ENCODE assay signal across 8 cellular contexts in the genomic region with DNA sequence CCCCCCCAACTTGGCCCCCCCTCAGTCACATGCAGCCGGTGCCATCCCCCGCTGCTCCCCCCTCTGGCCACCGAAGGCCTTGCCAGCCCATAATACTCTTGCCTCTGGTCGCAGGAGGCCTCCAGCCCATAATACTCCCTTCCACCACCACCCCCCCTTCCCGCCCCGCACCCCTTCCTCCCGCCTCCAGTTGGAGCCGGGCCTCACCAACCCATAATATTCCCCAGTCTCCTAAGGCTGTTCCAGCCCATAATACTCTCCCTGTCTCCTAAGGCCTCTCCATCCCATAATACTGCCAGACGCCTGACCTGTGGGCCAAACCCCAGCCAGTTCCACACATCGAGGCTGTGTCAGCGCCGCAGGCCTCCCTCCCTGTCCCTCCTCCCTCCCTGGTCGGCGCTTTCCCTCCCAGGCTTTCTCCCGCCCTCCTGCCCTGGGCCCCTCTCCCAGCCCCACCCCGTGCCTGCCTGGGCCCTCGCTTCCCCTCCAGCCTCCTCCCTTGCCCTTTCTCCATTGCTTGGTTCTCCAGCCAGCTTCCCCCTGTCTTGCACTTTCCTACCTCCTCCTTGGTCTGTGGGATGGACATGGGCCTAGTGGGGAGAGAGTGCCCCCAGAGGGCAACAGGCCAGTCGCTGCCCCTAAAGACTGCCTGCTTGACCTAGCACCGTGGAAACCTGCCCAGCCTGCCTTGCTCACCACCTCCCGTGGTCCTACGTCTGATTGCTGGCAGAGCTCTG. TPM values are rescaled to one million over a fixed set of nuclear protein-coding genes. Genes with fewer than 3 reads are reported as not detected.
DNase-seq lines count a peak whose midpoint lies in the region; ATAC-seq and TF ChIP-seq lines count a peak whose summit lies in the region.

No MANE protein-coding gene starts in this region.

- H3K36me3 ChIP-seq in mucosa of stomach (ENCODE audit: control insufficient read depth, insufficient read depth, low read length) = no peaks in the 10 kb centered on the region

- no peaks in the 10 kb centered on the region for H3K9me3 Mint-ChIP-seq in Calu3 (ENCODE audit: low read depth, unreplicated experiment)
- no peaks in the 10 kb centered on the region for H3K9me3 Mint-ChIP-seq in activated T-helper 2 cell treated with anti-CD3 and anti-CD28 coated beads, Interferon-gamma antibody, Interleukin-2, Interleukin-4, amounts not matched to agents 10 μg/mL and 5 μg/mL and 100 μg/mL, durations not matched to agents 14 hours and 24 hours and 36 hours
- no peaks in the 10 kb centered on the region for H3K9me3 Mint-ChIP-seq in type B pancreatic cell

- intact Hi-C loops in Calu3 (cut with micrococcal nuclease; ENCODE audit: unreplicated experiment) = loop anchor here (10.0 kb wide), 1 partner anchor 211 kb away; a partner anchor contains a TSS
- intact Hi-C loops in activated T-helper 2 cell treated with anti-CD3 and anti-CD28 coated beads, Interferon-gamma antibody, Interleukin-2, Interleukin-4, amounts not matched to agents 10 μg/mL and 5 μg/mL and 100 μg/mL, durations not matched to agents 14 hours and 24 hours and 36 hours (cut with micrococcal nuclease) = no loop called here

- H3K4me1 Mint-ChIP-seq in Calu3 (ENCODE audit: low read depth, unreplicated experiment) (peaks cover 25% of the 10 kb centered on the region), type B pancreatic cell (ENCODE audit: unreplicated experiment) (peaks cover 25% of the 10 kb centered on the region)
- H3K4me1 Mint-ChIP-seq in activated T-helper 2 cell treated with anti-CD3 and anti-CD28 coated beads, Interferon-gamma antibody, Interleukin-2, Interleukin-4, amounts not matched to agents 10 μg/mL and 5 μg/mL and 100 μg/mL, durations not matched to agents 14 hours and 24 hours and 36 hours (ENCODE audit: low read depth) = peaks cover 29% of the 10 kb centered on the region

- DNase-seq in Calu3 (peak; percentile 55), HS-5 (ENCODE audit: low read depth) (peak; percentile 46), NCI-H774 (lab: John Stamatoyannopoulos, UW) (peak; percentile 97), fibroblast of mammary gland (ENCODE audit: low read depth) (peak; percentile 99), type B pancreatic cell (ENCODE audit: extremely low spot score, unreplicated experiment) (peak; percentile 93)
- DNase-seq in activated T-helper 2 cell treated with anti-CD3 and anti-CD28 coated beads, Interferon-gamma antibody, Interleukin-2, Interleukin-4, amounts not matched to agents 10 μg/mL and 5 μg/mL and 100 μg/mL, durations not matched to agents 14 hours and 24 hours and 36 hours (ENCODE audit: low spot score) = no peak

- peak overlapping the region; percentile 16 for H3K4me3 Mint-ChIP-seq in Calu3 (ENCODE audit: low read depth, unreplicated experiment)
- no peak overlapping the region for H3K4me3 Mint-ChIP-seq in activated T-helper 2 cell treated with anti-CD3 and anti-CD28 coated beads, Interferon-gamma antibody, Interleukin-2, Interleukin-4, amounts not matched to agents 10 μg/mL and 5 μg/mL and 100 μg/mL, durations not matched to agents 14 hours and 24 hours and 36 hours (ENCODE audit: low read depth)
- peak overlapping the region; percentile 63 for H3K4me3 Mint-ChIP-seq in type B pancreatic cell

- CTCF ChIA-PET in Calu3 (lab: Charles Lee) = interaction anchor here (0.7 to 1.5 kb wide), 3 partner anchors 71 to 80 kb away, joined by 3 to 6 read pairs (median 5); a partner anchor contains a TSS

- no peaks in the 10 kb centered on the region for H3K27me3 ChIP-seq in mucosa of stomach (ENCODE audit: control insufficient read depth, insufficient read depth, low read length)

- peaks cover 31% of the 10 kb centered on the region for H3K4me1 ChIP-seq in mucosa of stomach (ENCODE audit: control insufficient read depth, insufficient read depth, low read length)

- ATAC-seq in HG03159 (IDR thresholded peaks at IDR 0.05; ENCODE audit: unreplicated experiment) = no peak

- no peaks in the 10 kb centered on the region for H3K36me3 Mint-ChIP-seq in Calu3 (ENCODE audit: insufficient read depth, unreplicated experiment)
- no peaks in the 10 kb centered on the region for H3K36me3 Mint-ChIP-seq in activated T-helper 2 cell treated with anti-CD3 and anti-CD28 coated beads, Interferon-gamma antibody, Interleukin-2, Interleukin-4, amounts not matched to agents 10 μg/mL and 5 μg/mL and 100 μg/mL, durations not matched to agents 14 hours and 24 hours and 36 hours (ENCODE audit: low read depth)
- H3K36me3 Mint-ChIP-seq in type B pancreatic cell = no peaks in the 10 kb centered on the region

- no peaks in the 10 kb centered on the region for H3K9me3 ChIP-seq in mucosa of stomach (ENCODE audit: control insufficient read depth, low read length)

- H3K4me3 ChIP-seq in fibroblast of mammary gland (ENCODE audit: control insufficient read depth, low read depth, low read length) (no peak overlapping the region), mucosa of stomach (ENCODE audit: low read length) (no peak overlapping the region)

- TF ChIP-seq CTCF in Calu3 (IDR thresholded peaks at IDR 0.05; ENCODE audit: unreplicated experiment) = no peak
- TF ChIP-seq CTCF in fibroblast of mammary gland (conservative IDR thresholded peaks at IDR 0.05; ENCODE audit: control insufficient read depth, insufficient read depth, low read depth, low read length) = no peak
- TF ChIP-seq CTCF in type B pancreatic cell (conservative IDR thresholded peaks at IDR 0.05) = peak; percentile 43

- BruUV-seq in Calu3 (replicated peaks; lab: Mats Ljungman, UMichigan) = no TSS peak

- H3K9ac ChIP-seq in mucosa of stomach (ENCODE audit: low read length) = peak overlapping the region; percentile 82

- H3K27me3 Mint-ChIP-seq in Calu3 (ENCODE audit: unreplicated experiment) (no peaks in the 10 kb centered on the region), type B pancreatic cell (peaks cover 9% of the 10 kb centered on the region)
- H3K27me3 Mint-ChIP-seq in activated T-helper 2 cell treated with anti-CD3 and anti-CD28 coated beads, Interferon-gamma antibody, Interleukin-2, Interleukin-4, amounts not matched to agents 10 μg/mL and 5 μg/mL and 100 μg/mL, durations not matched to agents 14 hours and 24 hours and 36 hours (ENCODE audit: low read depth) = no peaks in the 10 kb centered on the region

- H3K27ac Mint-ChIP-seq in Calu3 (ENCODE audit: unreplicated experiment) (peak overlapping the region; percentile 40), type B pancreatic cell (peak overlapping the region; percentile 94)
- H3K27ac Mint-ChIP-seq in activated T-helper 2 cell treated with anti-CD3 and anti-CD28 coated beads, Interferon-gamma antibody, Interleukin-2, Interleukin-4, amounts not matched to agents 10 μg/mL and 5 μg/mL and 100 μg/mL, durations not matched to agents 14 hours and 24 hours and 36 hours = peak overlapping the region; percentile 58

RNA-seq across cellular contexts. Expression of a gene that starts 6.8 kb away (rescaled TPM):
- 164 and 165 TPM in 2 replicates for total RNA-seq in Calu3 (2022)
- 343 and 351 TPM in 2 replicates for total RNA-seq in activated T-helper 2 cell treated with anti-CD3 and anti-CD28 coated beads, Interferon-gamma antibody, Interleukin-2, Interleukin-4, amounts not matched to agents 10 μg/mL and 5 μg/mL and 100 μg/mL, durations not matched to agents 14 hours and 24 hours and 36 hours
- 270 and 289 TPM in 2 replicates for total RNA-seq in type B pancreatic cell (ENCODE audit: low replicate concordance)

RNA-seq across cellular contexts. Expression of a gene that starts 21.8 kb away (rescaled TPM):
- 2.5 and 3.2 TPM in 2 replicates for total RNA-seq in Calu3 (2022)
- 3.6 and 4.1 TPM in 2 replicates for total RNA-seq in activated T-helper 2 cell treated with anti-CD3 and anti-CD28 coated beads, Interferon-gamma antibody, Interleukin-2, Interleukin-4, amounts not matched to agents 10 μg/mL and 5 μg/mL and 100 μg/mL, durations not matched to agents 14 hours and 24 hours and 36 hours
- total RNA-seq in type B pancreatic cell (ENCODE audit: low replicate concordance) = 2.7 and 19.9 TPM in 2 replicates

RNA-seq across cellular contexts. Expression of a gene that starts 33.3 kb away (rescaled TPM):
- total RNA-seq in Calu3 (2022) (2.9 and 4.1 TPM in 2 replicates), type B pancreatic cell (ENCODE audit: low replicate concordance) (3.9 and 7.1 TPM in 2 replicates)
- 1.2 and 1.5 TPM in 2 replicates for total RNA-seq in activated T-helper 2 cell treated with anti-CD3 and anti-CD28 coated beads, Interferon-gamma antibody, Interleukin-2, Interleukin-4, amounts not matched to agents 10 μg/mL and 5 μg/mL and 100 μg/mL, durations not matched to agents 14 hours and 24 hours and 36 hours

RNA-seq across cellular contexts. Expression of a gene that starts 45.9 kb away (rescaled TPM):
- total RNA-seq in Calu3 (2022) (86.1 and 88.5 TPM in 2 replicates), type B pancreatic cell (ENCODE audit: low replicate concordance) (60.9 and 106 TPM in 2 replicates)
- 146 and 157 TPM in 2 replicates for total RNA-seq in activated T-helper 2 cell treated with anti-CD3 and anti-CD28 coated beads, Interferon-gamma antibody, Interleukin-2, Interleukin-4, amounts not matched to agents 10 μg/mL and 5 μg/mL and 100 μg/mL, durations not matched to agents 14 hours and 24 hours and 36 hours

RNA-seq across cellular contexts. Expression of a gene that starts 49.0 kb away (rescaled TPM):
- 24.9 and 26.6 TPM in 2 replicates for total RNA-seq in Calu3 (2022)
- total RNA-seq in activated T-helper 2 cell treated with anti-CD3 and anti-CD28 coated beads, Interferon-gamma antibody, Interleukin-2, Interleukin-4, amounts not matched to agents 10 μg/mL and 5 μg/mL and 100 μg/mL, durations not matched to agents 14 hours and 24 hours and 36 hours = 18.5 and 19.1 TPM in 2 replicates
- 58.1 and 102 TPM in 2 replicates for total RNA-seq in type B pancreatic cell (ENCODE audit: low replicate concordance)

Comparison
In these comparisons a context has a peak if more than half of its experiments do, and no peak if none do; other contexts are left out.
1. H3K27ac Mint-ChIP-seq: peak in every context shown above with its lines; median percentile 94 in type B pancreatic cell; 58 in activated T-helper 2 cell treated with anti-CD3 and anti-CD28 coated beads, Interferon-gamma antibody, Interleukin-2, Interleukin-4, amounts not matched to agents 10 μg/mL and 5 μg/mL and 100 μg/mL, durations not matched to agents 14 hours and 24 hours and 36 hours; 40 in Calu3.